24 cellular contexts compared by ENCODE assay signal in genomic region chr15:100297812-100298211, GRCh38. TPM values are rescaled to one million over a fixed set of nuclear protein-coding genes. Genes with fewer than 3 reads are reported as not detected.
DNase-seq lines count a peak whose midpoint lies in the region; ATAC-seq, FAIRE-seq and TF ChIP-seq lines count a peak whose summit lies in the region.
"Had no signal": no experiment of that assay in that cellular context is flagged by ENCODE, and none has a peak within 500 bp of the region (broad histone marks: within the 10 kb centered on the region; RNA-seq: fewer than 3 reads in every experiment).

No MANE protein-coding gene starts in this region.

- no peaks in the 10 kb centered on the region for H3K27me3 Mint-ChIP-seq in osteocyte (ENCODE audit: unreplicated experiment)
- H3K27me3 Mint-ChIP-seq: CD4-positive, alpha-beta memory T cell had no signal

- no peak overlapping the region for H3K27ac Mint-ChIP-seq in osteocyte (ENCODE audit: unreplicated experiment)

- no peaks in the 10 kb centered on the region for H3K36me3 Mint-ChIP-seq in osteocyte (ENCODE audit: unreplicated experiment)

- H3K27me3 ChIP-seq in BLaER1 (no peaks in the 10 kb centered on the region), upper lobe of right lung (no peaks in the 10 kb centered on the region), tibial artery (no peaks in the 10 kb centered on the region)
- H3K27me3 ChIP-seq: BE2C had no signal

- DNase-seq in coronary artery (ENCODE audit: low spot score) (peak; percentile 57), iPS-NIHi7 (ENCODE audit: extremely low spot score) (peak; percentile 6), osteocyte (ENCODE audit: extremely low spot score, unreplicated experiment) (peak; percentile 56), GM12891 (ENCODE audit: insufficient read length, low spot score) (no peak), upper lobe of right lung (no peak), tibial artery (no peak)
- DNase-seq: 8988T; ACHN; AML-193; BE2C; C1 segment of cervical spinal cord; Calu3; CD4-positive, alpha-beta memory T cell; COR-L47; DMS53; DMS79 treated with DMSO at 0.1 percent for 48 hours; GM23248; H7; HCEC 1CT had no signal

- H3K4me1 ChIP-seq in BLaER1 (peaks cover 5% of the 10 kb centered on the region; the same call in 1 of the 2 replicates), upper lobe of right lung (no peaks in the 10 kb centered on the region), tibial artery (peaks cover 0 to 6% (median 0%) of the 10 kb centered on the region in 4 donors)
- H3K4me1 ChIP-seq: A549, BE2C had no signal

- H4K20me1 ChIP-seq in BLaER1 = no peaks in the 10 kb centered on the region

- H3K4me3 Mint-ChIP-seq in osteocyte (ENCODE audit: unreplicated experiment) = no peak overlapping the region
- H3K4me3 Mint-ChIP-seq: CD4-positive, alpha-beta memory T cell had no signal

- no peak overlapping the region for H3K27ac ChIP-seq in BLaER1
- H3K27ac ChIP-seq in coronary artery = no peak overlapping the region
- H3K27ac ChIP-seq in upper lobe of right lung = no peak overlapping the region
- H3K27ac ChIP-seq in tibial artery = no peak overlapping the region
- H3K27ac ChIP-seq: A549, GM23248 had no signal

- H3K9ac ChIP-seq in BLaER1 = no peak overlapping the region
- H3K9ac ChIP-seq: GM23248 had no signal

- H3K4me2 ChIP-seq in BLaER1 = peak overlapping the region; percentile 17; the same call in 1 of the 2 replicates
- H3K4me2 ChIP-seq: A549 had no signal

- H3K9me3 Mint-ChIP-seq in osteocyte (ENCODE audit: unreplicated experiment) = peaks cover 33% of the 10 kb centered on the region

- no peaks in the 10 kb centered on the region for H3K4me1 Mint-ChIP-seq in osteocyte (ENCODE audit: unreplicated experiment)

- peaks cover 24% of the 10 kb centered on the region for H3K9me3 ChIP-seq in BLaER1
- no peaks in the 10 kb centered on the region for H3K9me3 ChIP-seq in upper lobe of right lung
- peaks cover 0 to 10% (median 5%) of the 10 kb centered on the region in 3 donors for H3K9me3 ChIP-seq in tibial artery
- H3K9me3 ChIP-seq: BE2C had no signal

- TF ChIP-seq CTCF in coronary artery (IDR thresholded peaks at IDR 0.05) (no peak), osteocyte (IDR thresholded peaks at IDR 0.05) (no peak), upper lobe of right lung (IDR thresholded peaks at IDR 0.05) (no peak), tibial artery (IDR thresholded peaks at IDR 0.05) (no peak)

- no peak for FAIRE-seq in GM12891 (lab: Jason Lieb, UNC)
- FAIRE-seq: A549, G401.6, GM18507, H1 had no signal

- intact Hi-C loops in upper lobe of right lung (cut with DNase I) = no loop called here
- intact Hi-C loops in tibial artery (cut with DNase I; ENCODE audit: low total_unique reads) = no loop called here

- no peak for TF ChIP-seq POLR2A in GM12891 (IDR thresholded peaks at IDR 0.05; ENCODE audit: low read depth, low read length)

- no peak for ATAC-seq in upper lobe of right lung
- ATAC-seq: A549 had no signal

- H3K36me3 ChIP-seq in BLaER1 (no peaks in the 10 kb centered on the region), upper lobe of right lung (no peaks in the 10 kb centered on the region), tibial artery (no peaks in the 10 kb centered on the region)
- H3K36me3 ChIP-seq: BE2C had no signal

- no peak overlapping the region for H3K4me3 ChIP-seq in BLaER1
- H3K4me3 ChIP-seq in coronary artery = no peak overlapping the region
- no peak overlapping the region for H3K4me3 ChIP-seq in upper lobe of right lung
- H3K4me3 ChIP-seq in tibial artery = no peak overlapping the region
- H3K4me3 ChIP-seq: A549, GM23248 had no signal

TF ChIP-seq in GM12891, 5 proteins besides CTCF, POLR2A, EP300 and RAD21:
- TF ChIP-seq PAX5 (IDR thresholded peaks at IDR 0.05; ENCODE audit: insufficient read depth, low read length, severe bottlenecking) = no peak
- no peak for TF ChIP-seq TAF1 (IDR thresholded peaks at IDR 0.05; ENCODE audit: low read depth, low read length)
- TF ChIP-seq SPI1 (IDR thresholded peaks at IDR 0.05; ENCODE audit: low read depth, low read length) = no peak
- TF ChIP-seq POU2F2 (IDR thresholded peaks at IDR 0.05; ENCODE audit: low read depth, low read length) = no peak
- TF ChIP-seq POLR2AphosphoS5 (IDR thresholded peaks at IDR 0.05; ENCODE audit: low read depth, low read length) = no peak

RNA-seq across cellular contexts. Expression of gene ADAMTS17, which starts 44.0 kb away (rescaled TPM):
- 0.39 and 1.5 TPM in 2 replicates for total RNA-seq in osteocyte
- polyA plus RNA-seq in GM12891 (2012; ENCODE audit: low read depth, missing spikeins) = 0.23 TPM
- total RNA-seq in upper lobe of right lung = 6.2 TPM
- total RNA-seq: GM23248 had no signal
- polyA plus RNA-seq: GM23248 had no signal

Comparison
In these comparisons a context has a peak if more than half of its experiments do, and no peak if none do; other contexts are left out.
1. DNase-seq: peak in coronary artery (single experiment), iPS-NIHi7 (single experiment) and osteocyte (single experiment); none in GM12891 (single experiment), upper lobe of right lung (single experiment) and tibial artery (0 of 2).